30 cellular contexts compared by ENCODE assay signal in the genomic region with DNA sequence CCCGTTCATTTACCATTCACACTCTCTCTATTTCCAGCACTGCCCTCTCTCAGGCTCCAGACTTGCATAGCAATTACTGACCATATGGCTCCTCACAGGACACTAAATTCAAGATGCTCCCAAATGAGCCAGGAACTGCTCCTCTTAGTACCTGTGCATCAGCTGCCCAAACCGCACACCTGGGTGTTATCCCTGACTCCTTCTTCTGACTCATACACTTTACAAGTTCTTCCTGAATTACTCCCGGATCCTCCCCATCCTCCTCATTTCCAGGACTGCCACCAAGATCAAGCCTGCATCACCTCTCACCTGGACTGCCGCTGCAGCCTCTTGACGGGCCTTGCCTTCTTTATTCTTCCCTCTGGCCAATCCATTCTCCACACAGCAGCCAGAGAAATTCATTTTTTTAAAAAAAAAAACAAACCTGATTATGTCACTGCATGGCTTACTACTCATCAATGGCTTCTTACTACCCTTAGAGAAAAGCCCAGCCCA.
"Had no signal": no experiment of that assay in that cellular context is flagged by ENCODE, and none has a peak within 500 bp of the region (broad histone marks: within the 10 kb centered on the region; RNA-seq: fewer than 3 reads in every experiment).

No MANE protein-coding gene starts in this region.

- H3K27ac Mint-ChIP-seq: activated B cell treated with CpG ODN at 0.5 μM for 24 hours; activated CD4-positive, alpha-beta memory T cell treated with anti-CD3 and anti-CD28 coated beads for 36 hours; activated naive CD4-positive, alpha-beta T cell treated with anti-CD3 and anti-CD28 coated beads for 36 hours; activated T-helper 1 cell treated with anti-CD3 and anti-CD28 coated beads, Interleukin-12 subunit alpha, Interleukin-12 subunit beta, Interleukin-2, Interleukin-4 antibody, amounts not matched to agents 30 ng/mL and 10 ng/mL and 1 ng/mL, durations not matched to agents 14 hours and 24 hours and 36 hours had no signal

- H3K27me3 Mint-ChIP-seq: activated B cell treated with CpG ODN at 0.5 μM for 24 hours; activated CD4-positive, alpha-beta memory T cell treated with anti-CD3 and anti-CD28 coated beads for 36 hours had no signal

- H3K36me3 ChIP-seq: adrenal gland, Peyer's patch had no signal

- H3K27ac ChIP-seq: adrenal gland, Peyer's patch, VCaP had no signal

- DNase-seq: activated B cell treated with CpG ODN at 0.5 μM for 24 hours; activated CD4-positive, alpha-beta memory T cell treated with anti-CD3 and anti-CD28 coated beads for 36 hours; activated CD4-positive, alpha-beta T cell treated with anti-CD3 and anti-CD28 coated beads for 4 hours; activated CD4-positive, alpha-beta T cell treated with anti-CD3 and anti-CD28 coated beads, Interleukin-2, amount 50 U/mL, for 1 hour; activated CD4-positive, CD25-positive, alpha-beta regulatory T cell treated with anti-CD3 and anti-CD28 coated beads, Interleukin-2, amount 50 U/mL, for 72 hours; activated CD8-positive, alpha-beta memory T cell treated with anti-CD3 and anti-CD28 coated beads, Interleukin-2, amount 50 U/mL, for 4 hours; activated gamma-delta T cell treated with Interleukin-2 at 50 U/mL for 16 hours; activated naive CD4-positive, alpha-beta T cell treated with anti-CD3 and anti-CD28 coated beads for 36 hours; activated T-cell treated with anti-CD3 and anti-CD28 coated beads for 4 hours; activated T-cell treated with anti-CD3 and anti-CD28 coated beads, Interleukin-2, amount 50 U/mL, for 4 hours; adrenal gland; central memory CD4-positive, alpha-beta T cell; NCI-H1105; NCI-H1417 treated with DMSO at 0.1 percent for 48 hours; NCI-H187 treated with DMSO at 0.1 percent for 48 hours; NCI-H2081 treated with DMSO at 0.1 percent for 48 hours; NCI-H226; NCI-H446 treated with DMSO at 0.1 percent for 48 hours; Peyer's patch; Right ventricle myocardium superior; RPMI8226; SW 1271; T-helper 1 cell; T-helper 2 cell; T-helper 9 cell had no signal

- H3K36me3 Mint-ChIP-seq: activated CD4-positive, alpha-beta memory T cell treated with anti-CD3 and anti-CD28 coated beads for 36 hours; activated naive CD4-positive, alpha-beta T cell treated with anti-CD3 and anti-CD28 coated beads, Interleukin-2, amount 50 U/mL, for 72 hours; brain had no signal

- ATAC-seq: activated naive CD4-positive, alpha-beta T cell treated with anti-CD3 and anti-CD28 coated beads, Interleukin-2, amount 50 U/mL, for 72 hours; activated T-cell treated with anti-CD3 and anti-CD28 coated beads, Interleukin-2, amount 50 U/mL, for 4 hours; K562 had no signal

- H3K4me3 ChIP-seq: adrenal gland, K562, Peyer's patch had no signal

- H3K4me1 ChIP-seq: adrenal gland, Peyer's patch had no signal

- H3K9me3 Mint-ChIP-seq: activated B cell treated with CpG ODN at 0.5 μM for 24 hours; activated CD4-positive, alpha-beta memory T cell treated with anti-CD3 and anti-CD28 coated beads for 36 hours; activated naive CD4-positive, alpha-beta T cell treated with anti-CD3 and anti-CD28 coated beads for 36 hours; activated naive CD4-positive, alpha-beta T cell treated with anti-CD3 and anti-CD28 coated beads, Interleukin-2, amount 50 U/mL, for 72 hours; activated T-cell treated with anti-CD3 and anti-CD28 coated beads, Interleukin-2, amount 50 U/mL, for 4 hours had no signal

- H3K9me3 ChIP-seq: adrenal gland, Peyer's patch had no signal

- H3K27me3 ChIP-seq: adrenal gland, Peyer's patch had no signal

- H3K4me3 Mint-ChIP-seq: activated B cell treated with CpG ODN at 0.5 μM for 24 hours; activated CD4-positive, alpha-beta memory T cell treated with anti-CD3 and anti-CD28 coated beads for 36 hours; activated naive CD4-positive, alpha-beta T cell treated with anti-CD3 and anti-CD28 coated beads for 36 hours; activated T-cell treated with anti-CD3 and anti-CD28 coated beads, Interleukin-2, amount 50 U/mL, for 4 hours; activated T-helper 1 cell treated with anti-CD3 and anti-CD28 coated beads, Interleukin-12 subunit alpha, Interleukin-12 subunit beta, Interleukin-2, Interleukin-4 antibody, amounts not matched to agents 30 ng/mL and 10 ng/mL and 1 ng/mL, durations not matched to agents 14 hours and 24 hours and 36 hours; brain had no signal
